ENCODE assay signal across 9 cellular contexts in the genomic region with DNA sequence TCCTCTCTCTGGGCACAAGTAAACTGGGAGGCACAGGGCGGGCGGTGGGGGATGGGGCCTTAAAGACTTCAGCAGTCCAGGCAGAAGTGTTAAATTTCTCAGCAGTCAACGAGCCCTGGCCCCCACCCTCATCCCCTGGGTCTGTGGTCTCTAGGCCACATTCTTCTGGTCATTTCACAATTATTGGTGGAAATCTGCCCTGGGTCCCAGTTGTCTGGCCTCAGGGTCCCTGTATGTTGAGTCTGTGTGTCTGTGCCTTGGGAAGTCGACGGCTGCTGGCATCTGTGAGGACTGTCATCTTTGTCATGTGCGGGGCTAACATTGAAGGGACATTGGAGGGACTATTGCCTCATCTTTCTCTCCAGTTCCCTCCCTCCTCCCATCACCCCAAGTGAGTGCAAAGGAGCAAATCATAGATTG. TPM values are rescaled to one million over a fixed set of nuclear protein-coding genes. Genes with fewer than 3 reads are reported as not detected.
A peak's percentile ranks its signal among the peaks of the same experiment; 100 is the strongest.
DNase-seq lines count a peak whose midpoint lies in the region; ATAC-seq and TF ChIP-seq lines count a peak whose summit lies in the region.
"Had no signal": no experiment of that assay in that cellular context is flagged by ENCODE, and none has a peak within 500 bp of the region (broad histone marks: within the 10 kb centered on the region; RNA-seq: fewer than 3 reads in every experiment).

No MANE protein-coding gene starts in this region.

- H4K91ac ChIP-seq in neuronal stem cell (ENCODE audit: low read depth, low read length, poor library complexity): no peak overlapping the region

- H2BK120ac ChIP-seq in neuronal stem cell (ENCODE audit: low read depth, low read length): peak overlapping the region; percentile 62

- no peak overlapping the region for H3K27ac ChIP-seq in BLaER1 treated with 17β-estradiol and CSF1 and Interleukin-3, amounts not matched to agents 10 nM and 100 nM
- H3K27ac ChIP-seq in neuronal stem cell (replicated peaks; ENCODE audit: low read length): peak overlapping the region; percentile 65
- H3K27ac ChIP-seq in Peyer's patch: peak overlapping the region in 1 of 4 donors; percentile 71
- H3K27ac ChIP-seq: parathyroid adenoma had no signal

- H3K36me3 Mint-ChIP-seq in IgD-negative memory B cell (no peaks in the 10 kb centered on the region), endothelial cell (ENCODE audit: low read depth, unreplicated experiment) (peaks cover 40% of the 10 kb centered on the region)

- DNase-seq in endothelial cell (ENCODE audit: low spot score) (no peak), neuronal stem cell (ENCODE audit: low spot score) (peak; percentile 57), Peyer's patch (no peak), NCI-H2029 (lab: John Stamatoyannopoulos, UW) (no peak), NCI-H187 treated with DMSO at 0.1 percent for 48 hours (lab: John Stamatoyannopoulos, UW) (no peak)

- H3K4me3 Mint-ChIP-seq in IgD-negative memory B cell (peak overlapping the region; percentile 80 to 93 (median 86)), endothelial cell (ENCODE audit: unreplicated experiment) (peak overlapping the region; percentile 95)

- H2AFZ ChIP-seq in neuronal stem cell (ENCODE audit: low read length): peak overlapping the region; percentile 81

- TF ChIP-seq POLR2A in Peyer's patch (IDR thresholded peaks at IDR 0.05): no peak

- H3K23ac ChIP-seq in neuronal stem cell (ENCODE audit: low read depth, low read length, poor library complexity): no peak overlapping the region

- H4K8ac ChIP-seq in neuronal stem cell (ENCODE audit: low read depth, low read length): no peak overlapping the region

- H3K36me3 ChIP-seq in BLaER1 treated with 17β-estradiol and CSF1 and Interleukin-3, amounts not matched to agents 10 nM and 100 nM: no peaks in the 10 kb centered on the region
- H3K36me3 ChIP-seq in neuronal stem cell (replicated peaks in 1 of 2; ENCODE audit: control insufficient read depth in 2 of 2, insufficient read depth in 2 of 2, low read length in 2 of 2) (peaks cover 0 to 12% of the 10 kb centered on the region in 2 donors), Peyer's patch (no peaks in the 10 kb centered on the region)

- H4K20me1 ChIP-seq in BLaER1 treated with 17β-estradiol and CSF1 and Interleukin-3, amounts not matched to agents 10 nM and 100 nM: peaks cover 0 to 20% (median 0%) of the 10 kb centered on the region in 11 experiments; a peak in 11 of 22 replicates

- no peak for TF ChIP-seq CTCF in endothelial cell (IDR thresholded peaks at IDR 0.05; ENCODE audit: unreplicated experiment)
- TF ChIP-seq CTCF in Peyer's patch (IDR thresholded peaks at IDR 0.05): no peak

- no peaks in the 10 kb centered on the region for H3K9me3 Mint-ChIP-seq in IgD-negative memory B cell
- no peaks in the 10 kb centered on the region for H3K9me3 Mint-ChIP-seq in endothelial cell (ENCODE audit: unreplicated experiment)

- peak overlapping the region in 1 of 3 donors; percentile 3 for H3K27ac Mint-ChIP-seq in IgD-negative memory B cell
- peak overlapping the region; percentile 90 for H3K27ac Mint-ChIP-seq in endothelial cell (ENCODE audit: unreplicated experiment)

- no peaks in the 10 kb centered on the region for H3K9me3 ChIP-seq in BLaER1 treated with 17β-estradiol and CSF1 and Interleukin-3, amounts not matched to agents 10 nM and 100 nM (replicated peaks in 1 of 11)
- H3K9me3 ChIP-seq in neuronal stem cell (replicated peaks in 1 of 2; ENCODE audit: control insufficient read depth in 2 of 2, insufficient read depth in 1 of 2, low read depth in 1 of 2, low read length in 2 of 2) (peaks cover 0 to 6% of the 10 kb centered on the region in 2 donors), Peyer's patch (no peaks in the 10 kb centered on the region)

- peak overlapping the region; percentile 51 for H2BK15ac ChIP-seq in neuronal stem cell (ENCODE audit: low read length)

- no peak overlapping the region for H3K9ac ChIP-seq in BLaER1 treated with 17β-estradiol and CSF1 and Interleukin-3, amounts not matched to agents 10 nM and 100 nM
- no peak overlapping the region for H3K9ac ChIP-seq in neuronal stem cell (ENCODE audit: low read depth, low read length, poor library complexity)
- H3K9ac ChIP-seq: parathyroid adenoma had no signal

- H3K14ac ChIP-seq in neuronal stem cell (ENCODE audit: low read length): no peak overlapping the region

- no peak overlapping the region for H3K4ac ChIP-seq in neuronal stem cell (ENCODE audit: low read length)

- WGBS in neuronal stem cell (ENCODE audit: extremely low coverage in 2 of 2, insufficient read length in 2 of 2, insufficient replicate concordance in 1 of 2), 2 donors: no CpG with 5 or more reads among the region's 6 CpGs

- peaks cover 3 to 12% (median 11%) of the 10 kb centered on the region in 3 donors for H3K4me1 Mint-ChIP-seq in IgD-negative memory B cell
- peaks cover 76% of the 10 kb centered on the region for H3K4me1 Mint-ChIP-seq in endothelial cell (ENCODE audit: unreplicated experiment)

- peaks cover 5% of the 10 kb centered on the region for H3K27me3 Mint-ChIP-seq in IgD-negative memory B cell
- H3K27me3 Mint-ChIP-seq in endothelial cell (ENCODE audit: unreplicated experiment): peaks cover 18% of the 10 kb centered on the region

- peak overlapping the region; percentile 22 for H3K18ac ChIP-seq in neuronal stem cell (ENCODE audit: low read length)

- peaks cover 49 to 62% (median 56%) of the 10 kb centered on the region in 11 experiments for H3K27me3 ChIP-seq in BLaER1 treated with 17β-estradiol and CSF1 and Interleukin-3, amounts not matched to agents 10 nM and 100 nM
- H3K27me3 ChIP-seq in neuronal stem cell (ENCODE audit: control insufficient read depth in 3 of 3, insufficient read depth in 3 of 3, low read depth in 1 of 3, low read length in 3 of 3) (no peaks in the 10 kb centered on the region), Peyer's patch (peaks cover 0 to 4% of the 10 kb centered on the region in 2 donors)

- peak overlapping the region in 2 of 10 experiments; percentile 69 to 75; a peak in 1 of 20 replicates for H3K4me3 ChIP-seq in BLaER1 treated with 17β-estradiol and CSF1 and Interleukin-3, amounts not matched to agents 10 nM and 100 nM
- peak overlapping the region; percentile 73 to 81 for H3K4me3 ChIP-seq in neuronal stem cell (ENCODE audit: low read length in 2 of 2)
- peak overlapping the region in 1 of 4 donors; percentile 54 for H3K4me3 ChIP-seq in Peyer's patch

- peak overlapping the region in 10 of 11 experiments; percentile 99 to 100 (median 100); a peak in 15 of 22 replicates for H3K4me2 ChIP-seq in BLaER1 treated with 17β-estradiol and CSF1 and Interleukin-3, amounts not matched to agents 10 nM and 100 nM
- peak overlapping the region; percentile 60 for H3K4me2 ChIP-seq in neuronal stem cell (ENCODE audit: insufficient read depth, low read length, poor library complexity, severe bottlenecking)

- no peak overlapping the region for H2BK12ac ChIP-seq in neuronal stem cell (ENCODE audit: low read length)

- H3K79me1 ChIP-seq in neuronal stem cell (ENCODE audit: low read depth, low read length): peaks cover 7% of the 10 kb centered on the region

- peaks cover 14 to 32% (median 22%) of the 10 kb centered on the region in 10 experiments; a peak in 19 of 20 replicates for H3K4me1 ChIP-seq in BLaER1 treated with 17β-estradiol and CSF1 and Interleukin-3, amounts not matched to agents 10 nM and 100 nM
- H3K4me1 ChIP-seq in neuronal stem cell (ENCODE audit: control insufficient read depth in 2 of 2, insufficient read depth in 1 of 2, low read depth in 1 of 2, low read length in 2 of 2) (peaks cover 34 to 45% of the 10 kb centered on the region in 2 donors), Peyer's patch (peaks cover 5 to 20% (median 7%) of the 10 kb centered on the region in 4 donors)
- H3K4me1 ChIP-seq: parathyroid adenoma had no signal

- no peak for ATAC-seq in GM18867 (IDR thresholded peaks at IDR 0.05; ENCODE audit: unreplicated experiment)

- peak overlapping the region; percentile 97 for H2BK5ac ChIP-seq in neuronal stem cell (ENCODE audit: low read length)

- H2AK5ac ChIP-seq in neuronal stem cell (ENCODE audit: low read depth, low read length): peak overlapping the region; percentile 1

RNA-seq across cellular contexts. Expression of a gene that starts 1.7 kb away (rescaled TPM):
- polyA plus RNA-seq in IgD-negative memory B cell: 2.1 TPM
- 717 TPM for total RNA-seq in endothelial cell (ENCODE audit: unreplicated experiment)
- polyA plus RNA-seq in neuronal stem cell (2013, experiment 1 of 2): 144 TPM
- polyA plus RNA-seq in neuronal stem cell (2013, experiment 2 of 2): 146 TPM
- 10 to 100 TPM in 1 of 4 donors, 1 to 10 TPM in 3; 1.1 to 19.8 (median 3.1) TPM for total RNA-seq in Peyer's patch

Comparison
In these comparisons a context has a peak if more than half of its experiments do, and no peak if none do; other contexts are left out.
1. RNA of a gene that starts 1.7 kb away (total RNA-seq): 717 TPM in endothelial cell (single experiment); 1.1 to 19.8 TPM in Peyer's patch; every median in the first group is over 10 times any median in the second.